ENCODE assay signal across 18 cellular contexts in genomic region chr17:60752873-60753577, GRCh38.
DNase-seq lines count a peak whose midpoint lies in the region; ATAC-seq, FAIRE-seq and TF ChIP-seq lines count a peak whose summit lies in the region.
"Had no signal": no experiment of that assay in that cellular context is flagged by ENCODE, and none has a peak within 500 bp of the region (broad histone marks: within the 10 kb centered on the region; RNA-seq: fewer than 3 reads in every experiment).

No MANE protein-coding gene starts in this region.

- H3K4me3 ChIP-seq in A549 (no peak overlapping the region), GM12878 (no peak overlapping the region), kidney (ENCODE audit: low read length in 2 of 2) (no peak overlapping the region), WERI-Rb-1 (ENCODE audit: low read depth, low read length) (no peak overlapping the region)
- H3K4me3 ChIP-seq: BLaER1, HAP-1 had no signal

- H3K4me1 ChIP-seq in A549 (no peaks in the 10 kb centered on the region), GM12878 (ENCODE audit: control insufficient read depth, insufficient read depth, low read length) (no peaks in the 10 kb centered on the region), kidney (ENCODE audit: control insufficient read depth in 1 of 2, insufficient read depth in 1 of 2, low read depth in 1 of 2, low read length in 2 of 2) (no peaks in the 10 kb centered on the region)
- H3K4me1 ChIP-seq: BLaER1, Caco-2, HAP-1 had no signal

- SMC1A ChIA-PET in GM12878 (lab: Charles Lee; ENCODE audit: uncharacterized antibody, unreplicated experiment) = no interaction called here

- in situ Hi-C loops in GM12878 (cut with MboI) = no loop called here

- ATAC-seq in A549 = no peak
- ATAC-seq in GM12878 = no peak
- no peak for ATAC-seq in GM18868 (IDR thresholded peaks at IDR 0.05; ENCODE audit: unreplicated experiment)
- no peak for ATAC-seq in GM21723 (IDR thresholded peaks at IDR 0.05; ENCODE audit: unreplicated experiment)
- ATAC-seq: CD8-positive, alpha-beta T cell had no signal

- H3K9me3 ChIP-seq in A549 (no peaks in the 10 kb centered on the region), GM12878 (replicated peaks; ENCODE audit: control insufficient read depth, insufficient read depth, low read length) (no peaks in the 10 kb centered on the region), kidney (ENCODE audit: control insufficient read depth in 1 of 2, low read length in 2 of 2) (peaks cover 0 to 3% of the 10 kb centered on the region in 2 donors), WERI-Rb-1 (ENCODE audit: severe bottlenecking) (peaks cover 6% of the 10 kb centered on the region)
- H3K9me3 ChIP-seq: BLaER1, HAP-1 had no signal

- TF ChIP-seq POLR2A in A549 (IDR thresholded peaks at IDR 0.05; ENCODE audit: low read length) = no peak
- TF ChIP-seq POLR2A in GM12878 (IDR thresholded peaks at IDR 0.05; ENCODE audit: low read depth, low read length) = no peak

- 91% methylated on average over 8 of the region's 8 CpGs for WGBS in A549 (ENCODE audit: missing lambda C conversion rate)
- 77% methylated on average over 8 of the region's 8 CpGs for whole genome bisulfite sequencing in GM12878 (ENCODE audit: insufficient coverage, insufficient replicate concordance, low lambda C conversion rate, missing lambda C conversion rate)

- intact Hi-C loops in GM12878 (cut with micrococcal nuclease; ENCODE audit: unreplicated experiment) = no loop called here
- intact Hi-C loops in kidney (cut with DNase I) = no loop called here

- DNase-seq in A549 (ENCODE audit: low read depth in 1 of 2, low spot score in 1 of 2) (no peak), GM12878 (ENCODE audit: low read depth, low spot score) (no peak), kidney (no peak), WERI-Rb-1 (no peak)
- DNase-seq: 8988T; Caco-2; CD4-positive, CD25-positive, alpha-beta regulatory T cell; CD8-positive, alpha-beta T cell; DMS153; DND-41; GOT3 had no signal

- no peaks in the 10 kb centered on the region for H3K36me3 ChIP-seq in GM12878 (ENCODE audit: control insufficient read depth in 2 of 2, insufficient read depth in 2 of 2, low read length in 1 of 2)
- no peaks in the 10 kb centered on the region for H3K36me3 ChIP-seq in kidney (ENCODE audit: control insufficient read depth in 1 of 2, insufficient read depth in 2 of 2, low read length in 2 of 2)
- H3K36me3 ChIP-seq in WERI-Rb-1 = no peaks in the 10 kb centered on the region
- H3K36me3 ChIP-seq: BLaER1, HAP-1 had no signal

- no peak overlapping the region for H2AFZ ChIP-seq in GM12878 (ENCODE audit: control insufficient read depth, low read depth, low read length)

- H3K4me2 ChIP-seq in A549 (no peak overlapping the region), GM12878 (ENCODE audit: control insufficient read depth, insufficient read depth) (no peak overlapping the region)
- H3K4me2 ChIP-seq: BLaER1 had no signal

- H3K9ac ChIP-seq in GM12878 (ENCODE audit: control insufficient read depth, insufficient read depth, low read length) (no peak overlapping the region), kidney (ENCODE audit: low read length in 2 of 2) (no peak overlapping the region)
- H3K9ac ChIP-seq: BLaER1 had no signal

- BruUV-seq in GM12878 (replicated peaks; lab: Mats Ljungman, UMichigan) = no TSS peak

- RAD21 ChIA-PET in GM12878 (lab: Charles Lee; ENCODE audit: unreplicated experiment) = no interaction called here

- no peaks in the 10 kb centered on the region for H3K79me2 ChIP-seq in GM12878 (ENCODE audit: control insufficient read depth, insufficient read depth, low read length)

- no peaks in the 10 kb centered on the region for H3K27me3 ChIP-seq in GM12878 (replicated peaks in 1 of 2; ENCODE audit: control insufficient read depth in 2 of 2, insufficient read depth in 2 of 2, low read length in 1 of 2)
- H3K27me3 ChIP-seq in WERI-Rb-1 (ENCODE audit: insufficient read depth, low read depth, severe bottlenecking) = no peaks in the 10 kb centered on the region
- H3K27me3 ChIP-seq: BLaER1 had no signal

- POLR2A ChIA-PET in A549 (lab: Yijun Ruan, JAX) = no interaction called here
- POLR2A ChIA-PET in GM12878 (lab: Charles Lee) = no interaction called here

- H3K27ac ChIP-seq in A549 = no peak overlapping the region
- no peak overlapping the region for H3K27ac ChIP-seq in GM12878 (ENCODE audit: control insufficient read depth, insufficient read depth)
- no peak overlapping the region for H3K27ac ChIP-seq in kidney (ENCODE audit: low read depth in 2 of 2, low read length in 2 of 2)
- H3K27ac ChIP-seq in WERI-Rb-1 = no peak overlapping the region
- H3K27ac ChIP-seq: BLaER1, C4-2B had no signal

- no peak for TF ChIP-seq RAD21 in A549 (conservative IDR thresholded peaks at IDR 0.05 in 1 of 2, IDR thresholded peaks at IDR 0.05 in 1 of 2)
- no peak for TF ChIP-seq RAD21 in GM12878 (IDR thresholded peaks at IDR 0.05; ENCODE audit: insufficient read depth, low read depth, low read length)

- TF ChIP-seq CTCF in A549 (IDR thresholded peaks at IDR 0.05) (no peak), GM12878 (IDR thresholded peaks at IDR 0.05 in 2 of 3, conservative IDR thresholded peaks at IDR 0.05 in 1 of 3; ENCODE audit: control insufficient read depth in 2 of 3, extremely low read depth in 1 of 3, insufficient read depth in 1 of 3, low read depth in 3 of 3, low read length in 3 of 3) (no peak), kidney (IDR thresholded peaks at IDR 0.05; ENCODE audit: borderline replicate concordance, extremely low read depth, insufficient read depth) (no peak), WERI-Rb-1 (IDR thresholded peaks at IDR 0.05; ENCODE audit: low read depth, low read length) (no peak)

- CTCF ChIA-PET in A549 (lab: Yijun Ruan, JAX) = interaction anchor here (0.9 to 1.4 kb wide), 2 partner anchors 17 to 37 kb away, joined by 3 read pairs; no protein-coding TSS in a partner anchor
- CTCF ChIA-PET in GM12878 (lab: Yijun Ruan, JAX) = no interaction called here

- TF ChIP-seq EP300 in A549 (IDR thresholded peaks at IDR 0.05) (no peak), GM12878 (IDR thresholded peaks at IDR 0.05; ENCODE audit: borderline replicate concordance in 1 of 2, control insufficient read depth in 1 of 2, low read depth in 2 of 2, low read length in 2 of 2) (no peak)

- FAIRE-seq in A549 (lab: Jason Lieb, UNC) = no peak
- FAIRE-seq in GM12878 (lab: Jason Lieb, UNC) = no peak
- peak; percentile 70 for FAIRE-seq in kidney (lab: Jason Lieb, UNC)
- FAIRE-seq: G401.6, H54 had no signal

- H4K20me1 ChIP-seq in GM12878 (ENCODE audit: control insufficient read depth, insufficient read depth) = no peaks in the 10 kb centered on the region
- H4K20me1 ChIP-seq: BLaER1 had no signal

TF ChIP-seq in A549, 52 proteins besides CTCF, POLR2A, EP300 and RAD21:
- TF ChIP-seq ZC3H11A (IDR thresholded peaks at IDR 0.05) = peak; percentile 88
- TF ChIP-seq CBX2 (IDR thresholded peaks at IDR 0.05; ENCODE audit: borderline replicate concordance, low read depth) = no peak

TF ChIP-seq in GM12878, 131 proteins besides CTCF, POLR2A, EP300 and RAD21:
- peak in 1 of 2 experiments; percentile 95; a peak in 1 of 4 replicates for TF ChIP-seq ETV6 (conservative IDR thresholded peaks at IDR 0.05 in 1 of 2, IDR thresholded peaks at IDR 0.05 in 1 of 2; ENCODE audit: borderline replicate concordance in 1 of 2, low read depth in 1 of 2)
- TF ChIP-seq NFXL1 (IDR thresholded peaks at IDR 0.05; ENCODE audit: borderline replicate concordance) = peak; percentile 87; the same call in 1 of the 2 replicates
- TF ChIP-seq POLR2AphosphoS2 (IDR thresholded peaks at IDR 0.05; ENCODE audit: low read depth, low read length) = no peak
TF ChIP-seq in GM12878: peak in this region for 2.
